ENCODE assay signal across 16 cellular contexts in the genomic region with DNA sequence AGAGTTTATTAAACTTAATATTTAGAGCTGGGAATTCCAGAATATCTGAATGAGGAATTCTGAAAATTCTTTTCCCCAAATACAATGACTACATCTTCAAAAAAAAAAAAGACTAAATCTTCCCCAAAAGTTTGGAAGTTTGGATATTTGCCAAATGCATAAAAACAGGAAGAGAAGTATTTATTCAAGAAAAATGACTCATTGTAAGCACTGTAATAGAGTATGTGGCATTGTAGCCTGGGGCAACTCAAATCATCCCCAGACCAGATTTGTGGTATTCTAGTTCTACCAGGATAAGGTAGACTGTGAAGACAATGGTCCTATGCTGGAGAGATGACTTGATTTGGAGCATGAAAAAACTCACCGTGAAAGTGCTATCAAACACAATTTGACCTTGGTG.
DNase-seq lines count a peak whose midpoint lies in the region; ATAC-seq, FAIRE-seq and TF ChIP-seq lines count a peak whose summit lies in the region.
"Had no signal": no experiment of that assay in that cellular context is flagged by ENCODE, and none has a peak within 500 bp of the region (broad histone marks: within the 10 kb centered on the region; RNA-seq: fewer than 3 reads in every experiment).

No MANE protein-coding gene starts in this region.

- peak; percentile 66 for FAIRE-seq in endothelial cell of umbilical vein (lab: Jason Lieb, UNC)
- FAIRE-seq: GM12878, kidney had no signal

- H2BK12ac ChIP-seq in mesenchymal stem cell (ENCODE audit: low read length in 2 of 2) = peak overlapping the region in 1 of 2 experiments; percentile 47

- no peak overlapping the region for H3K18ac ChIP-seq in mesenchymal stem cell (ENCODE audit: low read depth in 1 of 2, low read length in 2 of 2)

- no peak overlapping the region for H4K91ac ChIP-seq in mesenchymal stem cell (ENCODE audit: low read length)

- peaks cover 0 to 5% of the 10 kb centered on the region in 2 experiments; a peak in 1 of 4 replicates for H3K4me1 ChIP-seq in HCT116 (ENCODE audit: control insufficient read depth in 1 of 2, insufficient read depth in 2 of 2, low read length in 2 of 2)
- H3K4me1 ChIP-seq in endothelial cell of umbilical vein (ENCODE audit: control insufficient read depth, extremely low read depth, insufficient read depth, low read length) = peaks cover 30% of the 10 kb centered on the region
- no peaks in the 10 kb centered on the region for H3K4me1 ChIP-seq in mesenchymal stem cell (ENCODE audit: control insufficient read depth, insufficient read depth, low read depth, low read length)
- H3K4me1 ChIP-seq in Caco-2 = no peaks in the 10 kb centered on the region

- H2AFZ ChIP-seq in HCT116 (ENCODE audit: low read depth, low read length, poor library complexity, severe bottlenecking) (no peak overlapping the region), endothelial cell of umbilical vein (ENCODE audit: low read depth, low read length) (peak overlapping the region; percentile 15), mesenchymal stem cell (ENCODE audit: low read depth, low read length) (no peak overlapping the region)

- H3K9ac ChIP-seq in HCT116 (ENCODE audit: low read length) (no peak overlapping the region), SK-N-MC (ENCODE audit: insufficient read length) (no peak overlapping the region), endothelial cell of umbilical vein (replicated peaks; ENCODE audit: extremely low read depth, insufficient read depth, low read length) (no peak overlapping the region), mesenchymal stem cell (ENCODE audit: low read length) (no peak overlapping the region)

- H2BK15ac ChIP-seq in mesenchymal stem cell (ENCODE audit: low read depth, poor library complexity, severe bottlenecking) = no peak overlapping the region

- H2BK5ac ChIP-seq in mesenchymal stem cell (ENCODE audit: low read depth, low read length, poor library complexity, severe bottlenecking) = no peak overlapping the region

- no peak overlapping the region for H3K4me2 ChIP-seq in HCT116 (ENCODE audit: low read length)
- H3K4me2 ChIP-seq in endothelial cell of umbilical vein (ENCODE audit: insufficient read depth, low read length) = peak overlapping the region; percentile 40
- H3K4me2 ChIP-seq in mesenchymal stem cell (ENCODE audit: low read length, poor library complexity, severe bottlenecking) = no peak overlapping the region

- CTCF ChIA-PET in HCT116 (lab: Charles Lee) = no interaction called here
- CTCF ChIA-PET in endothelial cell of umbilical vein (lab: Charles Lee) = no interaction called here
- CTCF ChIA-PET in Caco-2 (lab: Charles Lee) = no interaction called here

- no peaks in the 10 kb centered on the region for H3K9me3 Mint-ChIP-seq in Caco-2 (ENCODE audit: unreplicated experiment)
- H3K9me3 Mint-ChIP-seq: activated naive CD4-positive, alpha-beta T cell treated with anti-CD3 and anti-CD28 coated beads, Interleukin-2, amount 10 ng/mL, durations not matched to agents 7 days and 5 days had no signal

- dilution Hi-C loops in endothelial cell of umbilical vein (cut with MboI; ENCODE audit: extremely low pct_ligation_motif_present, low sequenced_read_pairs) = no loop called here

- H4K20me1 ChIP-seq in HCT116 (ENCODE audit: insufficient read depth) (no peaks in the 10 kb centered on the region), endothelial cell of umbilical vein (replicated peaks; ENCODE audit: control insufficient read depth, extremely low read depth, insufficient read depth, low read length) (no peaks in the 10 kb centered on the region)

- H3K36me3 Mint-ChIP-seq in Caco-2 (ENCODE audit: insufficient read depth, unreplicated experiment) = no peaks in the 10 kb centered on the region
- H3K36me3 Mint-ChIP-seq: activated naive CD4-positive, alpha-beta T cell treated with anti-CD3 and anti-CD28 coated beads, Interleukin-2, amount 10 ng/mL, durations not matched to agents 7 days and 5 days had no signal

- POLR2A ChIA-PET in HCT116 (lab: Charles Lee) (no interaction called here), endothelial cell of umbilical vein (lab: Charles Lee) (no interaction called here), Caco-2 (lab: Charles Lee) (no interaction called here)

- H3K9me3 ChIP-seq in HCT116 (ENCODE audit: control insufficient read depth in 1 of 2, insufficient read depth in 1 of 2, low read depth in 1 of 2, low read length in 2 of 2) = no peaks in the 10 kb centered on the region
- no peaks in the 10 kb centered on the region for H3K9me3 ChIP-seq in SK-N-MC (ENCODE audit: low read depth, low read length)
- H3K9me3 ChIP-seq in endothelial cell of umbilical vein (replicated peaks; ENCODE audit: control insufficient read depth, insufficient read depth, low read length) = no peaks in the 10 kb centered on the region
- H3K9me3 ChIP-seq in mesenchymal stem cell (ENCODE audit: control insufficient read depth, low read length) = peaks cover 12% of the 10 kb centered on the region
- H3K9me3 ChIP-seq in Caco-2 = no peaks in the 10 kb centered on the region

- H4K8ac ChIP-seq in mesenchymal stem cell (ENCODE audit: low read length) = no peak overlapping the region

- H3K23ac ChIP-seq in mesenchymal stem cell (ENCODE audit: low read length in 2 of 2) = no peak overlapping the region

- intact Hi-C loops in HCT116 (cut with micrococcal nuclease) = no loop called here
- intact Hi-C loops in endothelial cell of umbilical vein (cut with micrococcal nuclease) = loop anchor here (2.0 to 10.0 kb wide), 3 partner anchors 61 to 607 kb away; no protein-coding TSS in a partner anchor
- intact Hi-C loops in Caco-2 (cut with micrococcal nuclease; ENCODE audit: unreplicated experiment) = no loop called here

- no peak overlapping the region for H3K4me3 Mint-ChIP-seq in Caco-2 (ENCODE audit: unreplicated experiment)
- H3K4me3 Mint-ChIP-seq: activated naive CD4-positive, alpha-beta T cell treated with anti-CD3 and anti-CD28 coated beads, Interleukin-2, amount 10 ng/mL, durations not matched to agents 7 days and 5 days; stimulated activated naive CD8-positive, alpha-beta T cell treated with anti-CD3 and anti-CD28 coated beads, Interleukin-15, amount 100 ng/mL, for 72 hours had no signal

- no peaks in the 10 kb centered on the region for H3K9me1 ChIP-seq in endothelial cell of umbilical vein (replicated peaks; ENCODE audit: control insufficient read depth, extremely low read depth, insufficient read depth, low read length)

- peaks cover 10% of the 10 kb centered on the region for H3K27me3 Mint-ChIP-seq in Caco-2 (ENCODE audit: insufficient read depth, unreplicated experiment)
- H3K27me3 Mint-ChIP-seq: activated naive CD4-positive, alpha-beta T cell treated with anti-CD3 and anti-CD28 coated beads, Interleukin-2, amount 10 ng/mL, durations not matched to agents 7 days and 5 days; stimulated activated naive CD8-positive, alpha-beta T cell treated with anti-CD3 and anti-CD28 coated beads, Interleukin-15, amount 100 ng/mL, for 72 hours had no signal

- RAD21 ChIA-PET in HCT116 (lab: Charles Lee; ENCODE audit: low non-redundant PET in 1 of 2, low total read pairs in 2 of 2, uncharacterized antibody in 2 of 2, unreplicated experiment in 2 of 2) = no interaction called here

- H2BK120ac ChIP-seq in mesenchymal stem cell (ENCODE audit: low read depth, low read length) = no peak overlapping the region

- H3K4me1 Mint-ChIP-seq in Caco-2 (ENCODE audit: low read depth, unreplicated experiment) = no peaks in the 10 kb centered on the region
- H3K4me1 Mint-ChIP-seq: activated naive CD4-positive, alpha-beta T cell treated with anti-CD3 and anti-CD28 coated beads, Interleukin-2, amount 10 ng/mL, durations not matched to agents 7 days and 5 days; stimulated activated naive CD8-positive, alpha-beta T cell treated with anti-CD3 and anti-CD28 coated beads, Interleukin-15, amount 100 ng/mL, for 72 hours had no signal

- no peaks in the 10 kb centered on the region for H3K79me1 ChIP-seq in mesenchymal stem cell (replicated peaks; ENCODE audit: low read length, poor library complexity, severe bottlenecking)

- H3K14ac ChIP-seq in mesenchymal stem cell (ENCODE audit: low read length in 2 of 2) = no peak overlapping the region

- H3K27me3 ChIP-seq in HCT116 (ENCODE audit: insufficient read depth, low read length) (no peaks in the 10 kb centered on the region), endothelial cell of umbilical vein (ENCODE audit: control insufficient read depth in 2 of 2, insufficient read depth in 2 of 2, low read length in 2 of 2) (peaks cover 0 to 2% of the 10 kb centered on the region in 2 experiments), mesenchymal stem cell (ENCODE audit: control insufficient read depth in 1 of 2, insufficient read depth in 1 of 2, low read length in 2 of 2) (no peaks in the 10 kb centered on the region), Caco-2 (replicated peaks; ENCODE audit: control insufficient read depth, insufficient read depth, low read length) (no peaks in the 10 kb centered on the region)

- no TSS peak for BruUV-seq in HCT116 (replicated peaks; lab: Mats Ljungman, UMichigan)
- no TSS peak for BruUV-seq in endothelial cell of umbilical vein (replicated peaks; lab: Mats Ljungman, UMichigan)
- BruUV-seq in Caco-2 (replicated peaks; lab: Mats Ljungman, UMichigan) = no TSS peak

- DNase-seq in HCT116 (ENCODE audit: low read depth, low spot score) = peak; percentile 1
- DNase-seq in SK-N-MC (ENCODE audit: low read depth, low spot score) = peak; percentile 85
- peak; percentile 81 for DNase-seq in endothelial cell of umbilical vein (ENCODE audit: low read depth, low spot score)
- peak; percentile 80 for DNase-seq in mesenchymal stem cell
- DNase-seq in Caco-2 = no peak
- DNase-seq in effector CD8-positive, alpha-beta T cell (lab: John Stamatoyannopoulos, UW) = no peak
- DNase-seq in mucosa of gallbladder (ENCODE audit: low spot score) = no peak
- DNase-seq: activated naive CD4-positive, alpha-beta T cell treated with anti-CD3 and anti-CD28 coated beads, Interleukin-2, amount 10 ng/mL, durations not matched to agents 7 days and 5 days; kidney; NCI-H526; SHP77 treated with DMSO at 0.1 percent for 48 hours; stimulated activated naive CD8-positive, alpha-beta T cell treated with anti-CD3 and anti-CD28 coated beads, Interleukin-15, amount 100 ng/mL, for 72 hours; WERI-Rb-1 had no signal

- no peak overlapping the region for H2AK5ac ChIP-seq in mesenchymal stem cell (ENCODE audit: low read length, severe bottlenecking)

- TF ChIP-seq POLR2A in HCT116 (IDR thresholded peaks at IDR 0.05; ENCODE audit: borderline replicate concordance, extremely low read depth, insufficient read depth, insufficient read length) = no peak
- TF ChIP-seq POLR2A in endothelial cell of umbilical vein (IDR thresholded peaks at IDR 0.05; ENCODE audit: low read depth, low read length) = no peak

- 47% methylated on average over 1 of the region's 1 CpG for WGBS in mesenchymal stem cell

- TF ChIP-seq CTCF in HCT116 (IDR thresholded peaks at IDR 0.05 in 2 of 3, conservative IDR thresholded peaks at IDR 0.05 in 1 of 3; ENCODE audit: borderline replicate concordance in 1 of 3, insufficient read depth in 1 of 3, low read depth in 2 of 3, low read length in 2 of 3) = no peak
- no peak for TF ChIP-seq CTCF in endothelial cell of umbilical vein (IDR thresholded peaks at IDR 0.05; ENCODE audit: extremely low read depth in 1 of 2, insufficient read depth in 1 of 2, low read depth in 1 of 2, low read length in 2 of 2)
- TF ChIP-seq CTCF in Caco-2 (IDR thresholded peaks at IDR 0.05; ENCODE audit: insufficient read depth in 1 of 2, low read depth in 1 of 2, low read length in 1 of 2, severe bottlenecking in 1 of 2, unreplicated experiment in 1 of 2) = no peak

- no peak overlapping the region for H3K4ac ChIP-seq in mesenchymal stem cell (ENCODE audit: low read depth in 1 of 2, low read length in 2 of 2)

- no peaks in the 10 kb centered on the region for H3K36me3 ChIP-seq in HCT116 (ENCODE audit: control insufficient read depth in 1 of 2, insufficient read depth in 2 of 2, low read length in 2 of 2)
- no peaks in the 10 kb centered on the region for H3K36me3 ChIP-seq in SK-N-MC (ENCODE audit: insufficient read depth, low read length)
- H3K36me3 ChIP-seq in endothelial cell of umbilical vein (ENCODE audit: control insufficient read depth in 2 of 2, extremely low read depth in 1 of 2, insufficient read depth in 2 of 2, low read length in 2 of 2) = no peaks in the 10 kb centered on the region
- H3K36me3 ChIP-seq in mesenchymal stem cell (ENCODE audit: control insufficient read depth in 1 of 2, insufficient read depth in 2 of 2, low read depth in 1 of 2, low read length in 2 of 2) = no peaks in the 10 kb centered on the region
- no peaks in the 10 kb centered on the region for H3K36me3 ChIP-seq in Caco-2 (ENCODE audit: control insufficient read depth, insufficient read depth, low read length)
- H3K36me3 ChIP-seq: WERI-Rb-1 had no signal

- no peak overlapping the region for H3K27ac ChIP-seq in HCT116 (ENCODE audit: low read depth, low read length)
- H3K27ac ChIP-seq in SK-N-MC = no peak overlapping the region
- peak overlapping the region; percentile 30 for H3K27ac ChIP-seq in endothelial cell of umbilical vein (ENCODE audit: insufficient read depth, low read depth, low read length)
- peak overlapping the region; percentile 16 for H3K27ac ChIP-seq in mesenchymal stem cell (ENCODE audit: low read length, poor library complexity, severe bottlenecking)
- H3K27ac ChIP-seq: coronary artery, WERI-Rb-1 had no signal

- no peak for TF ChIP-seq RAD21 in HCT116 (IDR thresholded peaks at IDR 0.05; ENCODE audit: low read depth)

- H3K4me3 ChIP-seq in HCT116 (replicated peaks in 1 of 2; ENCODE audit: low read depth in 1 of 2, low read length in 2 of 2) (no peak overlapping the region), SK-N-MC (no peak overlapping the region), endothelial cell of umbilical vein (replicated peaks in 1 of 3; ENCODE audit: insufficient read depth in 1 of 3, low read depth in 1 of 3, low read length in 3 of 3) (no peak overlapping the region), mesenchymal stem cell (ENCODE audit: insufficient read depth in 1 of 2, low read depth in 1 of 2, low read length in 2 of 2) (no peak overlapping the region), Caco-2 (ENCODE audit: low read depth, low read length) (no peak overlapping the region)
- H3K4me3 ChIP-seq: coronary artery, GM12878 had no signal

- H3K79me2 ChIP-seq in HCT116 (ENCODE audit: insufficient read depth, low read length) (no peaks in the 10 kb centered on the region), endothelial cell of umbilical vein (ENCODE audit: control insufficient read depth, insufficient read depth, low read length) (no peaks in the 10 kb centered on the region)

- ATAC-seq in HCT116 (no peak), GM21526 (IDR thresholded peaks at IDR 0.05; ENCODE audit: low FRiP score, unreplicated experiment) (no peak)
- ATAC-seq: GM12878; stimulated activated naive CD8-positive, alpha-beta T cell treated with anti-CD3 and anti-CD28 coated beads, Interleukin-15, amount 100 ng/mL, for 72 hours had no signal

- no peaks in the 10 kb centered on the region for H3K9me2 ChIP-seq in HCT116 (ENCODE audit: insufficient read depth)

- no peak overlapping the region for H3K27ac Mint-ChIP-seq in Caco-2 (ENCODE audit: unreplicated experiment)
- H3K27ac Mint-ChIP-seq: activated naive CD4-positive, alpha-beta T cell treated with anti-CD3 and anti-CD28 coated beads, Interleukin-2, amount 10 ng/mL, durations not matched to agents 7 days and 5 days; stimulated activated naive CD8-positive, alpha-beta T cell treated with anti-CD3 and anti-CD28 coated beads, Interleukin-15, amount 100 ng/mL, for 72 hours had no signal

Comparison
In these comparisons a context has a peak if more than half of its experiments do, and no peak if none do; other contexts are left out.
1. DNase-seq: peak in HCT116 (single experiment), SK-N-MC (single experiment), endothelial cell of umbilical vein (single experiment) and mesenchymal stem cell (single experiment); none in Caco-2 (0 of 2), effector CD8-positive, alpha-beta T cell (single experiment) and mucosa of gallbladder (single experiment).
2. H3K27ac ChIP-seq: peak in endothelial cell of umbilical vein (single experiment) and mesenchymal stem cell (single experiment); none in HCT116 (single experiment) and SK-N-MC (single experiment).